Comparison of ENCODE assay signal across 22 cellular contexts in genomic region chr20:41406896-41407444, GRCh38. TPM values are rescaled to one million over a fixed set of nuclear protein-coding genes. Genes with fewer than 3 reads are reported as not detected.
A peak's percentile ranks its signal among the peaks of the same experiment; 100 is the strongest.
DNase-seq lines count a peak whose midpoint lies in the region; ATAC-seq and TF ChIP-seq lines count a peak whose summit lies in the region.
"Had no signal": no experiment of that assay in that cellular context is flagged by ENCODE, and none has a peak within 500 bp of the region (broad histone marks: within the 10 kb centered on the region; RNA-seq: fewer than 3 reads in every experiment).

No MANE protein-coding gene starts in this region.

- H3K9me3 ChIP-seq in HUES6 (ENCODE audit: control insufficient read depth, insufficient read depth, low read depth, low read length), result no peaks in the 10 kb centered on the region
- H3K9me3 ChIP-seq in Loucy (ENCODE audit: insufficient read depth, low read depth, low read length), result no peaks in the 10 kb centered on the region
- H3K9me3 ChIP-seq in trophoblast cell (ENCODE audit: insufficient read depth, low read depth, low read length), result peaks cover 1% of the 10 kb centered on the region
- no peaks in the 10 kb centered on the region for H3K9me3 ChIP-seq in osteoblast (ENCODE audit: low read depth, low read length)
- H3K9me3 ChIP-seq: SK-N-SH had no signal

- H3K4me2 ChIP-seq in Loucy (ENCODE audit: low read depth, low read length, poor library complexity, severe bottlenecking), result peak overlapping the region; percentile 82
- no peak overlapping the region for H3K4me2 ChIP-seq in trophoblast cell (ENCODE audit: low read length)
- no peak overlapping the region for H3K4me2 ChIP-seq in osteoblast (ENCODE audit: insufficient read depth, low read length)
- H3K4me2 ChIP-seq: SK-N-SH had no signal

- H2AFZ ChIP-seq in Loucy (ENCODE audit: low read length), result no peak overlapping the region
- H2AFZ ChIP-seq in trophoblast cell (ENCODE audit: insufficient read depth, low read length, poor library complexity), result no peak overlapping the region
- no peak overlapping the region for H2AFZ ChIP-seq in osteoblast (ENCODE audit: low read length)

- no peak overlapping the region for H3K18ac ChIP-seq in trophoblast cell (ENCODE audit: low read length)

- H2AK5ac ChIP-seq in trophoblast cell (ENCODE audit: low read length), result no peak overlapping the region

- no peaks in the 10 kb centered on the region for H3K27me3 ChIP-seq in HUES6 (ENCODE audit: control insufficient read depth, insufficient read depth, low read length)
- H3K27me3 ChIP-seq in Loucy (ENCODE audit: insufficient read depth, low read length, poor library complexity, severe bottlenecking), result no peaks in the 10 kb centered on the region
- H3K27me3 ChIP-seq in trophoblast cell (ENCODE audit: insufficient read depth, low read length), result no peaks in the 10 kb centered on the region
- no peaks in the 10 kb centered on the region for H3K27me3 ChIP-seq in osteoblast (ENCODE audit: insufficient read depth, low read length)

- H4K20me1 ChIP-seq in Loucy (ENCODE audit: insufficient read depth, low read length, poor library complexity, severe bottlenecking) (no peaks in the 10 kb centered on the region), osteoblast (ENCODE audit: insufficient read depth, low read length) (no peaks in the 10 kb centered on the region)

- no peaks in the 10 kb centered on the region for H3K4me1 ChIP-seq in HUES6 (ENCODE audit: control insufficient read depth, insufficient read depth, low read length)
- peaks cover 55% of the 10 kb centered on the region for H3K4me1 ChIP-seq in Loucy (ENCODE audit: insufficient read depth, low read length, poor library complexity, severe bottlenecking)
- H3K4me1 ChIP-seq in trophoblast cell (ENCODE audit: control insufficient read depth in 1 of 2, insufficient read depth in 2 of 2, low read length in 2 of 2), result peaks cover 9 to 14% of the 10 kb centered on the region in 2 experiments
- H3K4me1 ChIP-seq in osteoblast (ENCODE audit: insufficient read depth, low read length), result no peaks in the 10 kb centered on the region

- intact Hi-C loops in activated T-helper 2 cell treated with anti-CD3 and anti-CD28 coated beads, Interferon-gamma antibody, Interleukin-2, Interleukin-4, amounts not matched to agents 10 μg/mL and 5 μg/mL and 100 μg/mL, durations not matched to agents 14 hours and 24 hours and 36 hours (cut with micrococcal nuclease), result no loop called here

- H3K27ac Mint-ChIP-seq in effector memory CD8-positive, alpha-beta T cell, result peak overlapping the region; percentile 26 to 70
- no peak overlapping the region for H3K27ac Mint-ChIP-seq in activated T-helper 2 cell treated with anti-CD3 and anti-CD28 coated beads, Interferon-gamma antibody, Interleukin-2, Interleukin-4, amounts not matched to agents 10 μg/mL and 5 μg/mL and 100 μg/mL, durations not matched to agents 14 hours and 24 hours and 36 hours
- no peak overlapping the region for H3K27ac Mint-ChIP-seq in activated naive CD8-positive, alpha-beta T cell treated with anti-CD3 and anti-CD28 coated beads, Interleukin-2, amount 50 U/mL, for 24 hours

- H3K14ac ChIP-seq in trophoblast cell (ENCODE audit: low read length), result no peak overlapping the region

- no peak for ATAC-seq in effector memory CD8-positive, alpha-beta T cell (replicated peaks)
- no peak for ATAC-seq in activated naive CD8-positive, alpha-beta T cell treated with anti-CD3 and anti-CD28 coated beads, Interleukin-2, amount 50 U/mL, for 24 hours
- ATAC-seq: HCT116, PC-3 had no signal

- no peak overlapping the region for H3K4ac ChIP-seq in trophoblast cell (ENCODE audit: low read depth, low read length)

- peak overlapping the region; percentile 15 for H3K9ac ChIP-seq in HUES6 (ENCODE audit: low read length)
- H3K9ac ChIP-seq in Loucy (ENCODE audit: low read depth, low read length, poor library complexity, severe bottlenecking), result peak overlapping the region; percentile 63
- H3K9ac ChIP-seq in trophoblast cell (ENCODE audit: low read length), result no peak overlapping the region
- H3K9ac ChIP-seq: SK-N-SH had no signal

- no peak overlapping the region for H3K27ac ChIP-seq in HUES6 (ENCODE audit: low read depth, low read length)
- H3K27ac ChIP-seq in trophoblast cell (ENCODE audit: low read depth, low read length), result no peak overlapping the region
- H3K27ac ChIP-seq in osteoblast (ENCODE audit: low read depth, low read length), result no peak overlapping the region

- no peak overlapping the region for H3K4me3 Mint-ChIP-seq in effector memory CD8-positive, alpha-beta T cell
- no peak overlapping the region for H3K4me3 Mint-ChIP-seq in activated T-helper 2 cell treated with anti-CD3 and anti-CD28 coated beads, Interferon-gamma antibody, Interleukin-2, Interleukin-4, amounts not matched to agents 10 μg/mL and 5 μg/mL and 100 μg/mL, durations not matched to agents 14 hours and 24 hours and 36 hours (ENCODE audit: low read depth)
- H3K4me3 Mint-ChIP-seq in activated naive CD8-positive, alpha-beta T cell treated with anti-CD3 and anti-CD28 coated beads, Interleukin-2, amount 50 U/mL, for 24 hours, result no peak overlapping the region
- H3K4me3 Mint-ChIP-seq: CD4-positive, alpha-beta memory T cell had no signal

- H3K4me1 Mint-ChIP-seq in effector memory CD8-positive, alpha-beta T cell (ENCODE audit: low read depth in 2 of 2), result peaks cover 11 to 24% of the 10 kb centered on the region in 2 donors
- H3K4me1 Mint-ChIP-seq in activated T-helper 2 cell treated with anti-CD3 and anti-CD28 coated beads, Interferon-gamma antibody, Interleukin-2, Interleukin-4, amounts not matched to agents 10 μg/mL and 5 μg/mL and 100 μg/mL, durations not matched to agents 14 hours and 24 hours and 36 hours (ENCODE audit: low read depth), result peaks cover 14% of the 10 kb centered on the region
- peaks cover 14% of the 10 kb centered on the region for H3K4me1 Mint-ChIP-seq in activated naive CD8-positive, alpha-beta T cell treated with anti-CD3 and anti-CD28 coated beads, Interleukin-2, amount 50 U/mL, for 24 hours

- no peak overlapping the region for H2BK120ac ChIP-seq in trophoblast cell (ENCODE audit: insufficient read depth, low read length, poor library complexity)

- H3K36me3 Mint-ChIP-seq in effector memory CD8-positive, alpha-beta T cell (ENCODE audit: insufficient read depth), result peaks cover 52% of the 10 kb centered on the region
- peaks cover 30% of the 10 kb centered on the region for H3K36me3 Mint-ChIP-seq in activated T-helper 2 cell treated with anti-CD3 and anti-CD28 coated beads, Interferon-gamma antibody, Interleukin-2, Interleukin-4, amounts not matched to agents 10 μg/mL and 5 μg/mL and 100 μg/mL, durations not matched to agents 14 hours and 24 hours and 36 hours (ENCODE audit: low read depth)
- peaks cover 16% of the 10 kb centered on the region for H3K36me3 Mint-ChIP-seq in activated naive CD8-positive, alpha-beta T cell treated with anti-CD3 and anti-CD28 coated beads, Interleukin-2, amount 50 U/mL, for 24 hours (ENCODE audit: low read depth)

- DNase-seq in effector memory CD8-positive, alpha-beta T cell, result no peak
- DNase-seq in trophoblast cell (peak; percentile 87 to 89), NCI-H524 (lab: John Stamatoyannopoulos, UW) (no peak), osteoblast (ENCODE audit: insufficient read length, low spot score, missing footprints) (no peak)
- DNase-seq in activated T-helper 2 cell treated with anti-CD3 and anti-CD28 coated beads, Interferon-gamma antibody, Interleukin-2, Interleukin-4, amounts not matched to agents 10 μg/mL and 5 μg/mL and 100 μg/mL, durations not matched to agents 14 hours and 24 hours and 36 hours (ENCODE audit: low spot score), result no peak
- no peak for DNase-seq in activated naive CD8-positive, alpha-beta T cell treated with anti-CD3 and anti-CD28 coated beads, Interleukin-2, amount 50 U/mL, for 24 hours
- DNase-seq: CD4-positive, alpha-beta memory T cell; DND-41; KG1; NCI-H1092; NCI-H1417 treated with DMSO at 0.1 percent for 48 hours; NCI-H1930; NCI-H2107; NCI-H774; NK-92 treated with Interleukin-12 subunit alpha and Interleukin-12 subunit beta, amount 100 ng/mL, for 24 hours; PC-3; SK-N-SH had no signal

- no peaks in the 10 kb centered on the region for H3K27me3 Mint-ChIP-seq in effector memory CD8-positive, alpha-beta T cell
- no peaks in the 10 kb centered on the region for H3K27me3 Mint-ChIP-seq in activated T-helper 2 cell treated with anti-CD3 and anti-CD28 coated beads, Interferon-gamma antibody, Interleukin-2, Interleukin-4, amounts not matched to agents 10 μg/mL and 5 μg/mL and 100 μg/mL, durations not matched to agents 14 hours and 24 hours and 36 hours (ENCODE audit: low read depth)
- no peaks in the 10 kb centered on the region for H3K27me3 Mint-ChIP-seq in activated naive CD8-positive, alpha-beta T cell treated with anti-CD3 and anti-CD28 coated beads, Interleukin-2, amount 50 U/mL, for 24 hours
- H3K27me3 Mint-ChIP-seq: CD4-positive, alpha-beta memory T cell had no signal

- H4K8ac ChIP-seq in trophoblast cell (ENCODE audit: low read depth, low read length), result no peak overlapping the region

- no peak overlapping the region for H2BK5ac ChIP-seq in trophoblast cell (ENCODE audit: low read depth, low read length, poor library complexity)

- H3K4me3 ChIP-seq in HUES6 (ENCODE audit: low read depth, low read length) (no peak overlapping the region), Loucy (ENCODE audit: low read length, poor library complexity, severe bottlenecking) (peak overlapping the region; percentile 65), trophoblast cell (ENCODE audit: low read depth, low read length) (no peak overlapping the region), osteoblast (ENCODE audit: insufficient read depth, low read length) (no peak overlapping the region)

- WGBS in trophoblast cell (ENCODE audit: extremely low coverage, insufficient coverage, insufficient read length), result no CpG with 5 or more reads among the region's 7 CpGs

- no peaks in the 10 kb centered on the region for H3K9me3 Mint-ChIP-seq in effector memory CD8-positive, alpha-beta T cell
- H3K9me3 Mint-ChIP-seq in activated T-helper 2 cell treated with anti-CD3 and anti-CD28 coated beads, Interferon-gamma antibody, Interleukin-2, Interleukin-4, amounts not matched to agents 10 μg/mL and 5 μg/mL and 100 μg/mL, durations not matched to agents 14 hours and 24 hours and 36 hours, result no peaks in the 10 kb centered on the region
- H3K9me3 Mint-ChIP-seq in activated naive CD8-positive, alpha-beta T cell treated with anti-CD3 and anti-CD28 coated beads, Interleukin-2, amount 50 U/mL, for 24 hours, result no peaks in the 10 kb centered on the region
- H3K9me3 Mint-ChIP-seq: CD4-positive, alpha-beta memory T cell had no signal

- no peaks in the 10 kb centered on the region for H3K79me2 ChIP-seq in Loucy (ENCODE audit: insufficient read depth, low read length)
- no peaks in the 10 kb centered on the region for H3K79me2 ChIP-seq in trophoblast cell (ENCODE audit: control insufficient read depth, insufficient read depth, low read length, poor library complexity)
- H3K79me2 ChIP-seq in osteoblast (ENCODE audit: insufficient read depth, low read length), result no peaks in the 10 kb centered on the region

- H4K91ac ChIP-seq in trophoblast cell (ENCODE audit: low read depth, low read length), result no peak overlapping the region

- H3K23ac ChIP-seq in trophoblast cell (ENCODE audit: low read length), result no peak overlapping the region

- H4K12ac ChIP-seq in trophoblast cell (ENCODE audit: low read depth, low read length), result no peak overlapping the region

- no peaks in the 10 kb centered on the region for H3K9me2 ChIP-seq in Loucy (replicated peaks; ENCODE audit: low read depth, low read length)
- H3K9me2 ChIP-seq: SK-N-SH had no signal

- no peak overlapping the region for H2BK12ac ChIP-seq in trophoblast cell (ENCODE audit: low read length)

- H3K79me1 ChIP-seq in trophoblast cell (ENCODE audit: low read length), result no peaks in the 10 kb centered on the region

- peaks cover 15% of the 10 kb centered on the region for H3F3A ChIP-seq in Loucy (ENCODE audit: low read depth)

- TF ChIP-seq CTCF in Loucy (conservative IDR thresholded peaks at IDR 0.05; ENCODE audit: low read length) (no peak), osteoblast (IDR thresholded peaks at IDR 0.05; ENCODE audit: extremely low read depth, low read depth, low read length) (no peak)

- H3K36me3 ChIP-seq in HUES6 (ENCODE audit: control insufficient read depth, insufficient read depth, low read length) (peaks cover 86% of the 10 kb centered on the region), Loucy (ENCODE audit: insufficient read depth, low read length) (peaks cover 52% of the 10 kb centered on the region), trophoblast cell (ENCODE audit: control insufficient read depth in 1 of 2, insufficient read depth in 2 of 2, low read length in 2 of 2) (peaks cover 24 to 56% of the 10 kb centered on the region in 2 experiments), osteoblast (ENCODE audit: insufficient read depth, low read length) (peaks cover 28% of the 10 kb centered on the region)

RNA-seq across cellular contexts. Expression of gene EMILIN3, which starts 40.4 kb away (rescaled TPM):
- 0.34 and 0.37 TPM in 2 replicates for polyA plus RNA-seq in trophoblast cell (2013)
- total RNA-seq in osteoblast, result not detected in 2 replicates
- 0.07 TPM in 1 of 2 replicates, not detected in the other for total RNA-seq in activated T-helper 2 cell treated with anti-CD3 and anti-CD28 coated beads, Interferon-gamma antibody, Interleukin-2, Interleukin-4, amounts not matched to agents 10 μg/mL and 5 μg/mL and 100 μg/mL, durations not matched to agents 14 hours and 24 hours and 36 hours
- total RNA-seq: CD4-positive, alpha-beta memory T cell; H4; HT-29; PC-3 had no signal
- polyA plus RNA-seq: CD4-positive, alpha-beta memory T cell had no signal

Comparison
In these comparisons a context has a peak if more than half of its experiments do, and no peak if none do; other contexts are left out.
1. DNase-seq: peak in trophoblast cell (2 of 2); none in effector memory CD8-positive, alpha-beta T cell (0 of 3), NCI-H524 (0 of 2), osteoblast (single experiment), activated T-helper 2 cell treated with anti-CD3 and anti-CD28 coated beads, Interferon-gamma antibody, Interleukin-2, Interleukin-4, amounts not matched to agents 10 μg/mL and 5 μg/mL and 100 μg/mL, durations not matched to agents 14 hours and 24 hours and 36 hours (single experiment) and activated naive CD8-positive, alpha-beta T cell treated with anti-CD3 and anti-CD28 coated beads, Interleukin-2, amount 50 U/mL, for 24 hours (single experiment).
2. H3K27ac Mint-ChIP-seq: peak in effector memory CD8-positive, alpha-beta T cell (2 of 2); none in activated T-helper 2 cell treated with anti-CD3 and anti-CD28 coated beads, Interferon-gamma antibody, Interleukin-2, Interleukin-4, amounts not matched to agents 10 μg/mL and 5 μg/mL and 100 μg/mL, durations not matched to agents 14 hours and 24 hours and 36 hours (single experiment) and activated naive CD8-positive, alpha-beta T cell treated with anti-CD3 and anti-CD28 coated beads, Interleukin-2, amount 50 U/mL, for 24 hours (single experiment).